Comparison of ENCODE assay signal across 20 cellular contexts in the genomic region with DNA sequence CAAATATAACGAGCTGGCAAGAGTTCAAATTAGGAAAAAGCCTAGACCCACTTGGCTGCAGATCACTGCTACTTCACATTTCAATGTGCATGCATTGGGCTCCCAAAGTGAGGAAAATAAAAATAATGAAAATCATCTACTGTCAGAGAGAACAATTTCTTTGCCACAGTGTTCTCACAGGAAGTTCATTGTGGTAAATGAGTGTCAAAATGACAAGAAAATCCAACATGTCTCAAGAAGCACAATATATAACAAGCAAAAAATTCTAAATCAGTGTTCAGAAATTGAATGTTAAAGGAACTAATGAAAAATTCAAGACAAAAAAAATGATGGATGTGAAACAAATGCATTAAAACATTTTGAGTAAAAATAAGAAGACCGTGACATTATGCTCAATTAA. TPM values are rescaled to one million over a fixed set of nuclear protein-coding genes. Genes with fewer than 3 reads are reported as not detected.
DNase-seq lines count a peak whose midpoint lies in the region; ATAC-seq and TF ChIP-seq lines count a peak whose summit lies in the region.
"Had no signal": no experiment of that assay in that cellular context is flagged by ENCODE, and none has a peak within 500 bp of the region (broad histone marks: within the 10 kb centered on the region; RNA-seq: fewer than 3 reads in every experiment).

No MANE protein-coding gene starts in this region.

- peak overlapping the region; percentile 38 for H3K27ac Mint-ChIP-seq in CD8-positive, alpha-beta T cell
- H3K27ac Mint-ChIP-seq in natural killer cell, result peak overlapping the region; percentile 32 to 81
- no peak overlapping the region for H3K27ac Mint-ChIP-seq in activated CD8-positive, alpha-beta memory T cell treated with anti-CD3 and anti-CD28 coated beads, Interleukin-2, amount 10 ng/mL, durations not matched to agents 7 days and 5 days
- H3K27ac Mint-ChIP-seq: CD14-positive monocyte; CD4-positive, alpha-beta T cell had no signal

- no peaks in the 10 kb centered on the region for H3K36me3 Mint-ChIP-seq in CD8-positive, alpha-beta T cell
- peaks cover 2% of the 10 kb centered on the region for H3K36me3 Mint-ChIP-seq in natural killer cell
- peaks cover 3% of the 10 kb centered on the region for H3K36me3 Mint-ChIP-seq in activated CD8-positive, alpha-beta memory T cell treated with anti-CD3 and anti-CD28 coated beads, Interleukin-2, amount 10 ng/mL, durations not matched to agents 7 days and 5 days
- H3K36me3 Mint-ChIP-seq: CD14-positive monocyte had no signal

- POLR2A ChIA-PET in CD8-positive, alpha-beta T cell (lab: Charles Lee), result no interaction called here

- H3K4me1 Mint-ChIP-seq in CD8-positive, alpha-beta T cell (ENCODE audit: low read depth), result peaks cover 11% of the 10 kb centered on the region
- peaks cover 28 to 52% of the 10 kb centered on the region in 2 donors for H3K4me1 Mint-ChIP-seq in natural killer cell
- peaks cover 12% of the 10 kb centered on the region for H3K4me1 Mint-ChIP-seq in activated CD8-positive, alpha-beta memory T cell treated with anti-CD3 and anti-CD28 coated beads, Interleukin-2, amount 10 ng/mL, durations not matched to agents 7 days and 5 days
- H3K4me1 Mint-ChIP-seq: CD14-positive monocyte had no signal

- H3K9me3 ChIP-seq in CD8-positive, alpha-beta T cell (ENCODE audit: low read length), result no peaks in the 10 kb centered on the region
- peaks cover 17% of the 10 kb centered on the region for H3K9me3 ChIP-seq in KOPT-K1 (ENCODE audit: insufficient read depth, low read length, poor library complexity, severe bottlenecking)
- H3K9me3 ChIP-seq: BE2C, Caco-2 had no signal

- H3K4me1 ChIP-seq in CD8-positive, alpha-beta T cell (ENCODE audit: insufficient read depth, low read length), result peaks cover 6% of the 10 kb centered on the region
- H3K4me1 ChIP-seq: BE2C; BLaER1 treated with 17β-estradiol and CSF1 and Interleukin-3, amounts not matched to agents 10 nM and 100 nM; Caco-2 had no signal

- H3K27me3 ChIP-seq in CD8-positive, alpha-beta T cell (ENCODE audit: insufficient read depth, low read length), result no peaks in the 10 kb centered on the region
- H3K27me3 ChIP-seq: BE2C; BLaER1 treated with 17β-estradiol and CSF1 and Interleukin-3, amounts not matched to agents 10 nM and 100 nM had no signal

- H3K4me3 Mint-ChIP-seq in CD8-positive, alpha-beta T cell, result no peak overlapping the region
- H3K4me3 Mint-ChIP-seq in natural killer cell, result peak overlapping the region; percentile 78
- no peak overlapping the region for H3K4me3 Mint-ChIP-seq in activated CD8-positive, alpha-beta memory T cell treated with anti-CD3 and anti-CD28 coated beads, Interleukin-2, amount 10 ng/mL, durations not matched to agents 7 days and 5 days
- H3K4me3 Mint-ChIP-seq: CD14-positive monocyte; CD4-positive, alpha-beta T cell had no signal

- ATAC-seq in CD8-positive, alpha-beta T cell, result no peak
- peak; percentile 58 to 76 (median 72) for ATAC-seq in natural killer cell
- no peak for ATAC-seq in activated CD8-positive, alpha-beta memory T cell treated with anti-CD3 and anti-CD28 coated beads, Interleukin-2, amount 10 ng/mL, durations not matched to agents 7 days and 5 days
- ATAC-seq: A549 had no signal

- no peak overlapping the region for H3K4me3 ChIP-seq in CD8-positive, alpha-beta T cell (ENCODE audit: low read depth, low read length)
- H3K4me3 ChIP-seq: A549; BLaER1 treated with 17β-estradiol and CSF1 and Interleukin-3, amounts not matched to agents 10 nM and 100 nM; GM23248 had no signal

- no peak for TF ChIP-seq CTCF in CD8-positive, alpha-beta T cell (IDR thresholded peaks at IDR 0.05)
- no peak for TF ChIP-seq CTCF in natural killer cell (IDR thresholded peaks at IDR 0.05)

- CTCF ChIA-PET in CD8-positive, alpha-beta T cell (lab: Charles Lee), result no interaction called here
- CTCF ChIA-PET in activated CD8-positive, alpha-beta memory T cell treated with anti-CD3 and anti-CD28 coated beads, Interleukin-2, amount 10 ng/mL, durations not matched to agents 7 days and 5 days (lab: Charles Lee), result no interaction called here

- H3K36me3 ChIP-seq in CD8-positive, alpha-beta T cell (ENCODE audit: insufficient read depth, low read length), result no peaks in the 10 kb centered on the region
- H3K36me3 ChIP-seq in KOPT-K1 (ENCODE audit: insufficient read depth, low read length), result no peaks in the 10 kb centered on the region
- H3K36me3 ChIP-seq: BE2C; BLaER1 treated with 17β-estradiol and CSF1 and Interleukin-3, amounts not matched to agents 10 nM and 100 nM had no signal

- no peak for DNase-seq in CD8-positive, alpha-beta T cell
- DNase-seq in natural killer cell, result no peak
- no peak for DNase-seq in activated CD8-positive, alpha-beta memory T cell treated with anti-CD3 and anti-CD28 coated beads, Interleukin-2, amount 10 ng/mL, durations not matched to agents 7 days and 5 days
- DNase-seq in T1000 (lab: John Stamatoyannopoulos, UW), result no peak
- no peak for DNase-seq in NCI-H69 (lab: John Stamatoyannopoulos, UW)
- DNase-seq: 8988T; ACHN; AML-193; BE2C; Caco-2; CD4-positive, alpha-beta T cell; DMS153; DND-41; GM23248; H7; HCEC 1CT had no signal

- intact Hi-C loops in CD8-positive, alpha-beta T cell (cut with DNase I, micrococcal nuclease), result no loop called here
- intact Hi-C loops in natural killer cell (cut with micrococcal nuclease), result loop anchor here (2.0 kb wide), 1 partner anchor 23 kb away; no protein-coding TSS in a partner anchor

- H3K9me3 Mint-ChIP-seq in CD8-positive, alpha-beta T cell, result peaks cover 2% of the 10 kb centered on the region
- H3K9me3 Mint-ChIP-seq in natural killer cell, result peaks cover 0 to 4% of the 10 kb centered on the region in 2 donors
- peaks cover 4% of the 10 kb centered on the region for H3K9me3 Mint-ChIP-seq in activated CD8-positive, alpha-beta memory T cell treated with anti-CD3 and anti-CD28 coated beads, Interleukin-2, amount 10 ng/mL, durations not matched to agents 7 days and 5 days (ENCODE audit: low read depth)

- H3K27ac ChIP-seq in CD8-positive, alpha-beta T cell (ENCODE audit: low read depth, low read length), result no peak overlapping the region
- peak overlapping the region; percentile 34 for H3K27ac ChIP-seq in KOPT-K1 (ENCODE audit: low read depth, low read length, poor library complexity, severe bottlenecking)
- H3K27ac ChIP-seq: A549; BLaER1 treated with 17β-estradiol and CSF1 and Interleukin-3, amounts not matched to agents 10 nM and 100 nM; GM23248 had no signal

- peaks cover 30% of the 10 kb centered on the region for H3K27me3 Mint-ChIP-seq in CD8-positive, alpha-beta T cell (ENCODE audit: low read depth)
- H3K27me3 Mint-ChIP-seq in natural killer cell (ENCODE audit: low read depth in 2 of 2), result peaks cover 0 to 27% of the 10 kb centered on the region in 2 donors
- H3K27me3 Mint-ChIP-seq in activated CD8-positive, alpha-beta memory T cell treated with anti-CD3 and anti-CD28 coated beads, Interleukin-2, amount 10 ng/mL, durations not matched to agents 7 days and 5 days, result peaks cover 37% of the 10 kb centered on the region

RNA-seq across cellular contexts. Expression of gene RCN1, which starts 31.3 kb away (rescaled TPM):
- 10 to 100 TPM in 1 of 2 experiments, 1 to 10 TPM in 1; 8.2 to 10.8 TPM for total RNA-seq in CD8-positive, alpha-beta T cell
- 10 to 100 TPM; 19.1 to 21.2 (median 20.3) TPM for total RNA-seq in natural killer cell
- 10 to 100 TPM; 21.1 to 24.5 TPM for total RNA-seq in activated CD8-positive, alpha-beta memory T cell treated with anti-CD3 and anti-CD28 coated beads, Interleukin-2, amount 10 ng/mL, durations not matched to agents 7 days and 5 days

Comparison
In these comparisons a context has a peak if more than half of its experiments do, and no peak if none do; other contexts are left out.
1. ATAC-seq: peak in natural killer cell (3 of 3); none in CD8-positive, alpha-beta T cell (single experiment) and activated CD8-positive, alpha-beta memory T cell treated with anti-CD3 and anti-CD28 coated beads, Interleukin-2, amount 10 ng/mL, durations not matched to agents 7 days and 5 days (single experiment).